In genomic region chr5:7420506-7421280, GRCh38 we compare ENCODE assay signal across 27 cellular contexts. TPM values are rescaled to one million over a fixed set of nuclear protein-coding genes. Genes with fewer than 3 reads are reported as not detected.
DNase-seq lines count a peak whose midpoint lies in the region; ATAC-seq and TF ChIP-seq lines count a peak whose summit lies in the region.
"Had no signal": no experiment of that assay in that cellular context is flagged by ENCODE, and none has a peak within 500 bp of the region (broad histone marks: within the 10 kb centered on the region; RNA-seq: fewer than 3 reads in every experiment).

No MANE protein-coding gene starts in this region.

- ATAC-seq in aorta (ENCODE audit: low FRiP score) (peak; percentile 48), GM19455 (IDR thresholded peaks at IDR 0.05; ENCODE audit: unreplicated experiment) (no peak)
- ATAC-seq: HCT116; left colon; natural killer cell treated with Interleukin-12 subunit alpha and Interleukin-12 subunit beta and Interleukin-15 and Interleukin-18, amount 100 ng/mL, for 72 hours; Panc1; stimulated activated memory B cell treated with anti-CD40 and anti-IgM and Interleukin-4, amounts not matched to agents 10 μg/mL and 1 μg/mL and 100 μg/mL, for 72 hours had no signal

- no peak overlapping the region for H3K4me3 ChIP-seq in PC-9
- peak overlapping the region; percentile 24 for H3K4me3 ChIP-seq in iPS-15b (ENCODE audit: low read depth, low read length)
- H3K4me3 ChIP-seq in aorta (ENCODE audit: low read length in 2 of 2): no peak overlapping the region
- H3K4me3 ChIP-seq: testis had no signal

- POLR2A ChIA-PET in PC-9 (lab: Charles Lee; ENCODE audit: unreplicated experiment): no interaction called here

- peak overlapping the region; percentile 95 for H3K27ac Mint-ChIP-seq in nephron progenitor cell
- H3K27ac Mint-ChIP-seq: activated naive CD4-positive, alpha-beta T cell treated with anti-CD3 and anti-CD28 coated beads for 36 hours; CD4-positive, alpha-beta memory T cell; natural killer cell treated with Interleukin-12 subunit alpha and Interleukin-12 subunit beta and Interleukin-15 and Interleukin-18, amount 100 ng/mL, for 72 hours; progenitor cell of endocrine pancreas; stimulated activated memory B cell treated with anti-CD40 and anti-IgM and Interleukin-4, amounts not matched to agents 10 μg/mL and 1 μg/mL and 100 μg/mL, for 72 hours; T-cell had no signal

- TF ChIP-seq CTCF in PC-9 (conservative IDR thresholded peaks at IDR 0.05) (no peak), nephron progenitor cell (IDR thresholded peaks at IDR 0.05) (no peak)

- DNase-seq in PC-9 (no peak), nephron progenitor cell (no peak), aorta (no peak), HK-2 (ENCODE audit: unreplicated experiment) (no peak)
- no peak for DNase-seq in stimulated activated CD4-positive, alpha-beta T cell treated with anti-CD3 and anti-CD28 coated beads, Interleukin-4, amount 100 ng/mL, for 4 hours
- DNase-seq: activated CD4-positive, alpha-beta T cell treated with anti-CD3 and anti-CD28 coated beads for 1 hour; activated naive CD4-positive, alpha-beta T cell treated with anti-CD3 and anti-CD28 coated beads for 36 hours; activated T-cell treated with anti-CD3 and anti-CD28 coated beads, Interleukin-2, amount 50 U/mL, for 48 hours; CD4-positive, alpha-beta memory T cell; DMS 273 treated with DMSO at 0.1 percent for 48 hours; effector CD4-positive, alpha-beta T cell; foreskin melanocyte; left colon; midbrain; NCI-H1694; NCI-H2227 treated with DMSO at 0.1 percent for 48 hours; stimulated activated CD4-positive, alpha-beta T cell treated with anti-CD3 and anti-CD28 coated beads, Interleukin-1b, Interleukin-23, amount 100 ng/mL, for 48 hours; T-cell; testis had no signal

- H3K4me1 ChIP-seq in PC-9 (replicated peaks; ENCODE audit: insufficient read depth) (no peaks in the 10 kb centered on the region), iPS-15b (ENCODE audit: control insufficient read depth, insufficient read depth, low read length) (peaks cover 44% of the 10 kb centered on the region), aorta (ENCODE audit: control insufficient read depth in 1 of 2, insufficient read depth in 2 of 2, low read length in 2 of 2) (no peaks in the 10 kb centered on the region)
- H3K4me1 ChIP-seq: testis had no signal

- no peaks in the 10 kb centered on the region for H3K79me2 ChIP-seq in PC-9 (ENCODE audit: low read depth)

- no peak overlapping the region for H3K4me2 ChIP-seq in PC-9

- peak overlapping the region; percentile 12 for H3K4me3 Mint-ChIP-seq in nephron progenitor cell
- H3K4me3 Mint-ChIP-seq: activated naive CD4-positive, alpha-beta T cell treated with anti-CD3 and anti-CD28 coated beads for 36 hours; CD4-positive, alpha-beta memory T cell; central memory CD8-positive, alpha-beta T cell; natural killer cell treated with Interleukin-12 subunit alpha and Interleukin-12 subunit beta and Interleukin-15 and Interleukin-18, amount 100 ng/mL, for 72 hours; stimulated activated memory B cell treated with anti-CD40 and anti-IgM and Interleukin-4, amounts not matched to agents 10 μg/mL and 1 μg/mL and 100 μg/mL, for 72 hours; T-cell had no signal

- H3K9me3 Mint-ChIP-seq in nephron progenitor cell: peaks cover 24% of the 10 kb centered on the region
- H3K9me3 Mint-ChIP-seq: activated naive CD4-positive, alpha-beta T cell treated with anti-CD3 and anti-CD28 coated beads for 36 hours had no signal

- H3K36me3 ChIP-seq in PC-9 (ENCODE audit: low read depth) (no peaks in the 10 kb centered on the region), iPS-15b (ENCODE audit: control insufficient read depth, insufficient read depth, low read length) (no peaks in the 10 kb centered on the region), aorta (ENCODE audit: control insufficient read depth in 1 of 2, insufficient read depth in 2 of 2, low read length in 1 of 2) (no peaks in the 10 kb centered on the region)

- no peak overlapping the region for H3K9ac ChIP-seq in iPS-15b (ENCODE audit: low read depth, low read length)

- no peaks in the 10 kb centered on the region for H3F3A ChIP-seq in PC-9 (ENCODE audit: insufficient read depth, low read depth)

- no peaks in the 10 kb centered on the region for H3K9me3 ChIP-seq in PC-9 (ENCODE audit: insufficient read depth, low read depth)
- H3K9me3 ChIP-seq in iPS-15b (ENCODE audit: control insufficient read depth, insufficient read depth, low read length): no peaks in the 10 kb centered on the region
- H3K9me3 ChIP-seq in aorta (ENCODE audit: control insufficient read depth, low read length): no peaks in the 10 kb centered on the region
- H3K9me3 ChIP-seq: testis had no signal

- peaks cover 85% of the 10 kb centered on the region for H3K36me3 Mint-ChIP-seq in nephron progenitor cell (ENCODE audit: low read depth)
- H3K36me3 Mint-ChIP-seq: CD4-positive, alpha-beta memory T cell; natural killer cell treated with Interleukin-12 subunit alpha and Interleukin-12 subunit beta and Interleukin-15 and Interleukin-18, amount 100 ng/mL, for 72 hours; stimulated activated memory B cell treated with anti-CD40 and anti-IgM and Interleukin-4, amounts not matched to agents 10 μg/mL and 1 μg/mL and 100 μg/mL, for 72 hours; T-cell had no signal

- intact Hi-C loops in PC-9 (cut with micrococcal nuclease; ENCODE audit: unreplicated experiment) (no loop called here), aorta (cut with DNase I) (no loop called here)

- H3K27me3 ChIP-seq in PC-9 (ENCODE audit: insufficient read depth, low read depth): peaks cover 43% of the 10 kb centered on the region
- no peaks in the 10 kb centered on the region for H3K27me3 ChIP-seq in iPS-15b (ENCODE audit: control insufficient read depth, insufficient read depth, low read length)
- H3K27me3 ChIP-seq in aorta (ENCODE audit: control insufficient read depth in 1 of 2, insufficient read depth in 2 of 2, low read length in 1 of 2): no peaks in the 10 kb centered on the region
- H3K27me3 ChIP-seq: testis had no signal

- no peaks in the 10 kb centered on the region for H3K9me2 ChIP-seq in PC-9 (ENCODE audit: insufficient read depth)

- BruUV-seq in PC-9 (replicated peaks; lab: Mats Ljungman, UMichigan): no TSS peak

- CTCF ChIA-PET in PC-9 (lab: Charles Lee): no interaction called here

- H3K27ac ChIP-seq in PC-9 (no peak overlapping the region), aorta (ENCODE audit: low read depth in 1 of 2, low read length in 2 of 2) (no peak overlapping the region)
- H3K27ac ChIP-seq: testis had no signal

- H2AFZ ChIP-seq in PC-9: 0 out of 2 replicates have a peak overlapping the region, but pooled peaks have one; percentile 26

- H3K4me1 Mint-ChIP-seq in nephron progenitor cell: peaks cover 87% of the 10 kb centered on the region
- H3K4me1 Mint-ChIP-seq: central memory CD8-positive, alpha-beta T cell; stimulated activated memory B cell treated with anti-CD40 and anti-IgM and Interleukin-4, amounts not matched to agents 10 μg/mL and 1 μg/mL and 100 μg/mL, for 72 hours had no signal

- peaks cover 3% of the 10 kb centered on the region for H3K27me3 Mint-ChIP-seq in nephron progenitor cell (ENCODE audit: low read depth, poor library complexity)
- H3K27me3 Mint-ChIP-seq: stimulated activated memory B cell treated with anti-CD40 and anti-IgM and Interleukin-4, amounts not matched to agents 10 μg/mL and 1 μg/mL and 100 μg/mL, for 72 hours had no signal

- H4K20me1 ChIP-seq in PC-9 (ENCODE audit: insufficient read depth): no peaks in the 10 kb centered on the region

- 1 to 5% methylated on average over 10 of the region's 10 CpGs for WGBS in aorta, 2 donors

RNA-seq across cellular contexts. Expression of gene ADCY2, which starts 24.8 kb away (rescaled TPM):
- not detected in 2 replicates for total RNA-seq in PC-9 (2021)
- 1 to 10 TPM; 7.1 to 9.3 TPM for total RNA-seq in aorta
- polyA plus RNA-seq in aorta: 1 to 10 TPM in 1 of 2 donors, under 1 TPM in 1; 0.56 to 6.4 TPM
- total RNA-seq: activated naive CD4-positive, alpha-beta T cell treated with anti-CD3 and anti-CD28 coated beads for 36 hours; CD4-positive, alpha-beta memory T cell; natural killer cell treated with Interleukin-12 subunit alpha and Interleukin-12 subunit beta and Interleukin-15 and Interleukin-18, amount 100 ng/mL, for 72 hours had no signal
- polyA plus RNA-seq: CD4-positive, alpha-beta memory T cell had no signal
